Comparison of ENCODE assay signal across 18 cellular contexts in the genomic region with DNA sequence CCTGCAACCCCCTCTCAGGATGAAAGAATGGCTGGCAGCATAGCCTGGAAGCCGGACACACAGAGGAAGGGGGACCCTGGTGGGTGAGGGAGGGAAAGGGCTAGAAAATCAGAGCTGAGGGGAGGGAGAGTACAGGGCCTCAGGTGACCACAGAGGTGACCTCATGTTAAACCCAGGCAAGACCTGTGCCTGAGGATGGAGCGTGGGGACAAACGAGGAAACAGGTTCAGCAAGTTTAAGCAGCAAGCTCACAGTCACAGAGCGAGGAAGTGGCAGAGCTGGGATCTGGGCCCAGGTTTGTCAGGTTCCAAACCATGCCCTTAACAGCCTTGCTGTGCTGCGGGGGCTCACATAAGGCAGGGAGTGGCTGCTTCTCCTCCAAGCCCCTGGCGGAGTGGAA. TPM values are rescaled to one million over a fixed set of nuclear protein-coding genes. Genes with fewer than 3 reads are reported as not detected.
DNase-seq lines count a peak whose midpoint lies in the region; ATAC-seq and TF ChIP-seq lines count a peak whose summit lies in the region.
"Had no signal": no experiment of that assay in that cellular context is flagged by ENCODE, and none has a peak within 500 bp of the region (broad histone marks: within the 10 kb centered on the region; RNA-seq: fewer than 3 reads in every experiment).

No MANE protein-coding gene starts in this region.

- H4K20me1 ChIP-seq in mammary epithelial cell (ENCODE audit: insufficient read depth, low read length): no peaks in the 10 kb centered on the region

- H3K4me3 Mint-ChIP-seq in MCF 10A (ENCODE audit: unreplicated experiment): no peak overlapping the region
- H3K4me3 Mint-ChIP-seq: activated naive CD8-positive, alpha-beta T cell treated with anti-CD3 and anti-CD28 coated beads, Interleukin-2, amount 10 ng/mL, durations not matched to agents 7 days and 5 days; IgD-negative memory B cell; naive thymus-derived CD4-positive, alpha-beta T cell; stimulated activated effector memory CD8-positive, alpha-beta T cell treated with anti-CD3 and anti-CD28 coated beads, Interleukin-12 subunit alpha, Interleukin-12 subunit beta, amount 100 ng/mL, for 72 hours had no signal

- H3K27me3 Mint-ChIP-seq in MCF 10A (ENCODE audit: insufficient read depth, unreplicated experiment): peaks cover 37% of the 10 kb centered on the region

- TF ChIP-seq CTCF in MCF 10A (IDR thresholded peaks at IDR 0.05; ENCODE audit: unreplicated experiment) (no peak), mammary epithelial cell (conservative IDR thresholded peaks at IDR 0.05 in 1 of 2, IDR thresholded peaks at IDR 0.05 in 1 of 2; ENCODE audit: extremely low read depth in 1 of 2, insufficient read depth in 1 of 2, low read depth in 1 of 2, low read length in 2 of 2) (no peak), lower lobe of right lung (IDR thresholded peaks at IDR 0.05) (no peak), upper lobe of right lung (IDR thresholded peaks at IDR 0.05) (no peak)

- no peak overlapping the region for H3K4me3 ChIP-seq in mammary epithelial cell (replicated peaks in 1 of 3; ENCODE audit: insufficient read depth in 1 of 3, low read depth in 2 of 3, low read length in 3 of 3)
- no peak overlapping the region for H3K4me3 ChIP-seq in lower lobe of right lung
- no peak overlapping the region for H3K4me3 ChIP-seq in upper lobe of right lung
- H3K4me3 ChIP-seq: A549 had no signal

- DNase-seq in T47D (ENCODE audit: low read depth in 1 of 2, low spot score in 1 of 2) (peak; percentile 69 to 94), MCF 10A (ENCODE audit: unreplicated experiment) (no peak), mammary epithelial cell (peak; percentile 33), lower lobe of right lung (no peak), upper lobe of right lung (no peak), head of caudate nucleus (no peak), NCI-H82 (lab: John Stamatoyannopoulos, UW) (no peak), Kasumi-1 (lab: John Stamatoyannopoulos, UW) (no peak)
- DNase-seq: activated CD4-positive, alpha-beta T cell treated with anti-CD3 and anti-CD28 coated beads for 48 hours; activated naive CD8-positive, alpha-beta T cell treated with anti-CD3 and anti-CD28 coated beads, Interleukin-2, amount 10 ng/mL, durations not matched to agents 7 days and 5 days; glutamatergic neuron; left colon; naive thymus-derived CD4-positive, alpha-beta T cell; NCI-H1694; T-helper 2 cell had no signal

- no peak overlapping the region for H3K9ac ChIP-seq in mammary epithelial cell (ENCODE audit: insufficient read depth, low read length)

- H3K9me3 ChIP-seq in mammary epithelial cell (replicated peaks; ENCODE audit: insufficient read depth, low read length) (no peaks in the 10 kb centered on the region), lower lobe of right lung (no peaks in the 10 kb centered on the region), upper lobe of right lung (no peaks in the 10 kb centered on the region)
- H3K9me3 ChIP-seq: A549 had no signal

- H3K4me2 ChIP-seq in mammary epithelial cell (ENCODE audit: insufficient read depth, low read depth, low read length): no peak overlapping the region
- H3K4me2 ChIP-seq: A549 had no signal

- dilution Hi-C loops in mammary epithelial cell (cut with HindIII; ENCODE audit: low sequenced_read_pairs): no loop called here

- CTCF ChIA-PET in MCF 10A (lab: Yijun Ruan, JAX) (interaction anchor here (0.6 to 1.6 kb wide), 6 partner anchors 22 to 746 kb away, joined by 3 to 6 read pairs (median 4); no protein-coding TSS in a partner anchor), mammary epithelial cell (lab: Charles Lee; ENCODE audit: low non-redundant PET) (no interaction called here)

- ATAC-seq in lower lobe of right lung: peak; percentile 61 to 76
- peak; percentile 70 for ATAC-seq in upper lobe of right lung
- ATAC-seq: A549; left colon; naive thymus-derived CD4-positive, alpha-beta T cell; stimulated activated effector memory CD8-positive, alpha-beta T cell treated with anti-CD3 and anti-CD28 coated beads, Interleukin-12 subunit alpha, Interleukin-12 subunit beta, amount 100 ng/mL, for 72 hours had no signal

- in situ Hi-C loops in T47D (cut with HindIII; ENCODE audit: low pct_unique_long_range_greater_than_20kb, low sequenced_read_pairs): no loop called here
- in situ Hi-C loops in mammary epithelial cell (cut with MboI; ENCODE audit: low sequenced_read_pairs in 2 of 2): loop anchor here in 1 of 2 donors (10.0 to 25.0 kb wide), 3 partner anchors 65 to 738 kb away; no protein-coding TSS in a partner anchor

- H3K36me3 ChIP-seq in mammary epithelial cell (ENCODE audit: insufficient read depth, low read length) (no peaks in the 10 kb centered on the region), lower lobe of right lung (no peaks in the 10 kb centered on the region), upper lobe of right lung (no peaks in the 10 kb centered on the region)

- H3K36me3 Mint-ChIP-seq in MCF 10A (ENCODE audit: insufficient read depth, unreplicated experiment): no peaks in the 10 kb centered on the region
- H3K36me3 Mint-ChIP-seq: activated naive CD8-positive, alpha-beta T cell treated with anti-CD3 and anti-CD28 coated beads, Interleukin-2, amount 10 ng/mL, durations not matched to agents 7 days and 5 days; IgD-negative memory B cell; naive thymus-derived CD4-positive, alpha-beta T cell; stimulated activated effector memory CD8-positive, alpha-beta T cell treated with anti-CD3 and anti-CD28 coated beads, Interleukin-12 subunit alpha, Interleukin-12 subunit beta, amount 100 ng/mL, for 72 hours had no signal

- peaks cover 14% of the 10 kb centered on the region for H3K4me1 ChIP-seq in mammary epithelial cell (ENCODE audit: insufficient read depth, low read length)
- peaks cover 23% of the 10 kb centered on the region for H3K4me1 ChIP-seq in lower lobe of right lung
- H3K4me1 ChIP-seq in upper lobe of right lung: peaks cover 20% of the 10 kb centered on the region
- H3K4me1 ChIP-seq: A549 had no signal

- no peak overlapping the region for H3K27ac ChIP-seq in mammary epithelial cell (ENCODE audit: insufficient read depth, low read depth, low read length)
- H3K27ac ChIP-seq in lower lobe of right lung: peak overlapping the region; percentile 51
- peak overlapping the region; percentile 69 for H3K27ac ChIP-seq in upper lobe of right lung
- H3K27ac ChIP-seq: A549 had no signal

- POLR2A ChIA-PET in MCF 10A (lab: Yijun Ruan, JAX): no interaction called here

- no peaks in the 10 kb centered on the region for H3K79me2 ChIP-seq in mammary epithelial cell (ENCODE audit: insufficient read depth, low read length)

- H3K27me3 ChIP-seq in mammary epithelial cell (ENCODE audit: insufficient read depth, low read length): no peaks in the 10 kb centered on the region
- no peaks in the 10 kb centered on the region for H3K27me3 ChIP-seq in lower lobe of right lung (ENCODE audit: low read depth)
- peaks cover 5% of the 10 kb centered on the region for H3K27me3 ChIP-seq in upper lobe of right lung

- H3K4me1 Mint-ChIP-seq in MCF 10A (ENCODE audit: insufficient read depth, unreplicated experiment): no peaks in the 10 kb centered on the region

- H2AFZ ChIP-seq in mammary epithelial cell (ENCODE audit: low read depth, low read length): peak overlapping the region; percentile 67

- no TSS peak for BruUV-seq in MCF 10A (replicated peaks; lab: Mats Ljungman, UMichigan)
- no TSS peak for BruUV-seq in mammary epithelial cell (replicated peaks; lab: Mats Ljungman, UMichigan)

- H3K9me3 Mint-ChIP-seq in MCF 10A (ENCODE audit: unreplicated experiment): no peaks in the 10 kb centered on the region
- H3K9me3 Mint-ChIP-seq: activated naive CD8-positive, alpha-beta T cell treated with anti-CD3 and anti-CD28 coated beads, Interleukin-2, amount 10 ng/mL, durations not matched to agents 7 days and 5 days; IgD-negative memory B cell; naive thymus-derived CD4-positive, alpha-beta T cell; stimulated activated effector memory CD8-positive, alpha-beta T cell treated with anti-CD3 and anti-CD28 coated beads, Interleukin-12 subunit alpha, Interleukin-12 subunit beta, amount 100 ng/mL, for 72 hours had no signal

- H3K27ac Mint-ChIP-seq in MCF 10A (ENCODE audit: low read depth, unreplicated experiment): no peak overlapping the region
- H3K27ac Mint-ChIP-seq: activated naive CD8-positive, alpha-beta T cell treated with anti-CD3 and anti-CD28 coated beads, Interleukin-2, amount 10 ng/mL, durations not matched to agents 7 days and 5 days; IgD-negative memory B cell; naive thymus-derived CD4-positive, alpha-beta T cell; stimulated activated effector memory CD8-positive, alpha-beta T cell treated with anti-CD3 and anti-CD28 coated beads, Interleukin-12 subunit alpha, Interleukin-12 subunit beta, amount 100 ng/mL, for 72 hours had no signal

- 36% methylated on average over 2 of the region's 6 CpGs for WGBS in mammary epithelial cell (ENCODE audit: low coverage, missing lambda C conversion rate)

- intact Hi-C loops in MCF 10A (cut with micrococcal nuclease): no loop called here
- intact Hi-C loops in mammary epithelial cell (cut with micrococcal nuclease): loop anchor here (10.0 kb wide), 1 partner anchor 135 kb away; the partner anchor contains the start of gene TGM2
- intact Hi-C loops in lower lobe of right lung (cut with DNase I): no loop called here
- intact Hi-C loops in upper lobe of right lung (cut with DNase I): no loop called here
- intact Hi-C loops in head of caudate nucleus (cut with DNase I): no loop called here

RNA-seq across cellular contexts. Expression of gene BPI, which starts 4.0 kb away (rescaled TPM):
- not detected in 2 replicates for total RNA-seq in MCF 10A (2022)
- total RNA-seq in mammary epithelial cell: not detected
- polyA plus RNA-seq in mammary epithelial cell: not detected
- polyA minus RNA-seq in mammary epithelial cell: not detected
- 0.44 TPM for total RNA-seq in lower lobe of right lung
- not detected for total RNA-seq in upper lobe of right lung
- total RNA-seq: activated naive CD8-positive, alpha-beta T cell treated with anti-CD3 and anti-CD28 coated beads, Interleukin-2, amount 10 ng/mL, durations not matched to agents 7 days and 5 days; left colon had no signal
- polyA plus RNA-seq: A549; IgD-negative memory B cell; naive thymus-derived CD4-positive, alpha-beta T cell had no signal

RNA-seq across cellular contexts. Expression of gene KIAA1755, which starts 39.4 kb away (rescaled TPM):
- total RNA-seq in MCF 10A (2022): not detected in 2 replicates
- total RNA-seq in mammary epithelial cell: under 1 TPM; 0.40 to 0.83 TPM
- 0.41 TPM for polyA plus RNA-seq in mammary epithelial cell
- 2.3 TPM for polyA minus RNA-seq in mammary epithelial cell
- total RNA-seq in lower lobe of right lung: 1.3 TPM
- 2.3 TPM for total RNA-seq in upper lobe of right lung
- total RNA-seq: activated naive CD8-positive, alpha-beta T cell treated with anti-CD3 and anti-CD28 coated beads, Interleukin-2, amount 10 ng/mL, durations not matched to agents 7 days and 5 days; naive thymus-derived CD4-positive, alpha-beta T cell had no signal
- polyA plus RNA-seq: IgD-negative memory B cell; naive thymus-derived CD4-positive, alpha-beta T cell had no signal

RNA-seq across cellular contexts. Expression of gene LBP, which starts 46.3 kb away (rescaled TPM):
- total RNA-seq in MCF 10A (2022) (not detected in 2 replicates), mammary epithelial cell (not detected), lower lobe of right lung (not detected), upper lobe of right lung (0.26 TPM)
- not detected for polyA plus RNA-seq in mammary epithelial cell
- polyA minus RNA-seq in mammary epithelial cell: not detected
- total RNA-seq: activated naive CD8-positive, alpha-beta T cell treated with anti-CD3 and anti-CD28 coated beads, Interleukin-2, amount 10 ng/mL, durations not matched to agents 7 days and 5 days; left colon; naive thymus-derived CD4-positive, alpha-beta T cell had no signal
- polyA plus RNA-seq: IgD-negative memory B cell; naive thymus-derived CD4-positive, alpha-beta T cell had no signal

Comparison
In these comparisons a context has a peak if more than half of its experiments do, and no peak if none do; other contexts are left out.
1. DNase-seq: peak in T47D (2 of 2) and mammary epithelial cell (single experiment); none in MCF 10A (single experiment), lower lobe of right lung (single experiment), upper lobe of right lung (single experiment), head of caudate nucleus (0 of 42), NCI-H82 (single experiment) and Kasumi-1 (0 of 2).